Comparison of ENCODE assay signal across 1 cellular context in the genomic region with DNA sequence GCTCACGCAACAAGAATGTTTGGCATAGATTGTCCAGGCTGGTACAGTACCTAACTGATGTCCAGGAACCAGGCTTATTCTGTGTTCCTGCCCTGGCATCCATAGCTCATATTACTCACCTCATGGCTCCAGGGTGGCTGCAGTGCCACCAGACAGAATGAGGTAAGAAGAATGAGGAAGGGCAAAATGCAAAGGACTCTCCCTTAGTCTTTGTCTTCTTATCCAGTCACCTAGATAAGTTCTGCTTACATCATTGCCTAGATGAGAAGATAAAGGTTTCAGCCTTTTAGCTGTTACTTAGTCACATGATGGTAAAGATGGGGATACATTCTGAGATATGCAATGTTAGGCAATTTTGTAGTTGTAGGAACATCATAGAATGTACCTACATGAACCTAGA.
TF ChIP-seq lines count a peak whose summit lies in the region.

No MANE protein-coding gene starts in this region.

TF ChIP-seq in HEK293, 187 proteins besides CTCF, POLR2A, EP300 and RAD21:
- no peak for TF ChIP-seq ZNF670 (tag by site-specific recombination; IDR thresholded peaks at IDR 0.05; ENCODE audit: low read depth)
- TF ChIP-seq ZNF132 (tag by site-specific recombination; IDR thresholded peaks at IDR 0.05; ENCODE audit: borderline replicate concordance): no peak
- TF ChIP-seq, protein P1, sequence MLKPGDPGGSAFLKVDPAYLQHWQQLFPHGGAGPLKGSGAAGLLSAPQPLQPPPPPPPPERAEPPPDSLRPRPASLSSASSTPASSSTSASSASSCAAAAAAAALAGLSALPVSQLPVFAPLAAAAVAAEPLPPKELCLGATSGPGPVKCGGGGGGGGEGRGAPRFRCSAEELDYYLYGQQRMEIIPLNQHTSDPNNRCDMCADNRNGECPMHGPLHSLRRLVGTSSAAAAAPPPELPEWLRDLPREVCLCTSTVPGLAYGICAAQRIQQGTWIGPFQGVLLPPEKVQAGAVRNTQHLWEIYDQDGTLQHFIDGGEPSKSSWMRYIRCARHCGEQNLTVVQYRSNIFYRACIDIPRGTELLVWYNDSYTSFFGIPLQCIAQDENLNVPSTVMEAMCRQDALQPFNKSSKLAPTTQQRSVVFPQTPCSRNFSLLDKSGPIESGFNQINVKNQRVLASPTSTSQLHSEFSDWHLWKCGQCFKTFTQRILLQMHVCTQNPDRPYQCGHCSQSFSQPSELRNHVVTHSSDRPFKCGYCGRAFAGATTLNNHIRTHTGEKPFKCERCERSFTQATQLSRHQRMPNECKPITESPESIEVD (tag by site-specific recombination; IDR thresholded peaks at IDR 0.05): no peak
- TF ChIP-seq ZFP3 (tag by site-specific recombination; IDR thresholded peaks at IDR 0.05; ENCODE audit: low read depth): no peak
- TF ChIP-seq, protein P2, sequence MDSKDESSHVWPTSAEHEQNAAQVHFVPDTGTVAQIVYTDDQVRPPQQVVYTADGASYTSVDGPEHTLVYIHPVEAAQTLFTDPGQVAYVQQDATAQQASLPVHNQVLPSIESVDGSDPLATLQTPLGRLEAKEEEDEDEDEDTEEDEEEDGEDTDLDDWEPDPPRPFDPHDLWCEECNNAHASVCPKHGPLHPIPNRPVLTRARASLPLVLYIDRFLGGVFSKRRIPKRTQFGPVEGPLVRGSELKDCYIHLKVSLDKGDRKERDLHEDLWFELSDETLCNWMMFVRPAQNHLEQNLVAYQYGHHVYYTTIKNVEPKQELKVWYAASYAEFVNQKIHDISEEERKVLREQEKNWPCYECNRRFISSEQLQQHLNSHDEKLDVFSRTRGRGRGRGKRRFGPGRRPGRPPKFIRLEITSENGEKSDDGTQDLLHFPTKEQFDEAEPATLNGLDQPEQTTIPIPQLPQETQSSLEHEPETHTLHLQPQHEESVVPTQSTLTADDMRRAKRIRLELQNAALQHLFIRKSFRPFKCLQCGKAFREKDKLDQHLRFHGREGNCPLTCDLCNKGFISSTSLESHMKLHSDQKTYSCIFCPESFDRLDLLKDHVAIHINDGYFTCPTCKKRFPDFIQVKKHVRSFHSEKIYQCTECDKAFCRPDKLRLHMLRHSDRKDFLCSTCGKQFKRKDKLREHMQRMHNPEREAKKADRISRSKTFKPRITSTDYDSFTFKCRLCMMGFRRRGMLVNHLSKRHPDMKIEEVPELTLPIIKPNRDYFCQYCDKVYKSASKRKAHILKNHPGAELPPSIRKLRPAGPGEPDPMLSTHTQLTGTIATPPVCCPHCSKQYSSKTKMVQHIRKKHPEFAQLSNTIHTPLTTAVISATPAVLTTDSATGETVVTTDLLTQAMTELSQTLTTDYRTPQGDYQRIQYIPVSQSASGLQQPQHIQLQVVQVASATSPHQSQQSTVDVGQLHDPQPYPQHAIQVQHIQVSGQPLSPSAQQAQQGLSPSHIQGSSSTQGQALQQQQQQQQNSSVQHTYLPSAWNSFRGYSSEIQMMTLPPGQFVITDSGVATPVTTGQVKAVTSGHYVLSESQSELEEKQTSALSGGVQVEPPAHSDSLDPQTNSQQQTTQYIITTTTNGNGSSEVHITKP (tag by site-specific recombination; IDR thresholded peaks at IDR 0.05): peak; percentile 29; the same call in 1 of the 2 replicates
- no peak for TF ChIP-seq ZEB2 (tag by site-specific recombination; IDR thresholded peaks at IDR 0.05)
- no peak for TF ChIP-seq ZNF610 (tag by site-specific recombination; IDR thresholded peaks at IDR 0.05; ENCODE audit: borderline replicate concordance)
